Comparison of ENCODE assay signal across 1 cellular context in the genomic region with DNA sequence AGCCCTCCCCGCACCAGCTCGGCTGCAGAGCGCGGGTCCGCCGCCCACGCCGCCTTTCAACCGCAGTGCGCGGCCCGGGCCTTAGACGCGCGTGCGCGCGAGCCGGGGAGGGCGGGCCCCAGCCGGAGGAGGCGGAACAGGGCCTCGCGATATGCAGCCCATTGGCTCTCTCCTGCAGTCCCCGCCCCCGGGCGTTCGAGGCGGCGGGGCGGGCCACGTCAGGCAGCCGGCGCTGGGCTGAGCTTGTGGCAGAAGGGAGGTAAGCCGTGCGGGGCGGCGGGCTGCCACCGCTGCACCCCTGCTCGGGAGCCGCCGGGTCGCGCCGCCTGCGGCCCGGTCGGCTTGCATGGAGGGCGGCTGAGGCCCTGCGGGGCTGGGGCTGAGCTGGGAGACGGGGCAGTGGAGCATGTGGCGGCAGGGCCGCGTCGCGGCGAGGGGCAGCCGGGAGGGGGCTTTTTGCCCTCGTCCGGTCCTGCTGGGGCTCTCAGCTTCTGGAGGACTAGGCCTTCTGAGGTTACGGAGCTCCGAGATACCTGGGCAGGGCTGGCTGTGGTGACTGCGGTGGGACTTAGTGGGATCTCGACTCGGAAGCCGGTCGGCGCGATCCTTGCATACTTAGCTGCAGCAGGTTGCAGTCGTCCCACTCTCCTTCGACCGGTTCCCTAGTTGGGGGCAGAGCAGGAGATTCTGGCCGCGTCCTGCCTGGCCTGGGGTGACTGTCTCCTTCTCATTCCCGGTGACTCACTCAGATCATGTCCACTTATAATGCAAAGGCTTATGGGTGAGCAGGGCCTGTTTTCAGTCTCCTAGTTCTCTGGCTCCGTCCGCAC.
A peak's percentile ranks its signal among the peaks of the same experiment; 100 is the strongest.
TF ChIP-seq lines count a peak whose summit lies in the region.

A gene with protein sequence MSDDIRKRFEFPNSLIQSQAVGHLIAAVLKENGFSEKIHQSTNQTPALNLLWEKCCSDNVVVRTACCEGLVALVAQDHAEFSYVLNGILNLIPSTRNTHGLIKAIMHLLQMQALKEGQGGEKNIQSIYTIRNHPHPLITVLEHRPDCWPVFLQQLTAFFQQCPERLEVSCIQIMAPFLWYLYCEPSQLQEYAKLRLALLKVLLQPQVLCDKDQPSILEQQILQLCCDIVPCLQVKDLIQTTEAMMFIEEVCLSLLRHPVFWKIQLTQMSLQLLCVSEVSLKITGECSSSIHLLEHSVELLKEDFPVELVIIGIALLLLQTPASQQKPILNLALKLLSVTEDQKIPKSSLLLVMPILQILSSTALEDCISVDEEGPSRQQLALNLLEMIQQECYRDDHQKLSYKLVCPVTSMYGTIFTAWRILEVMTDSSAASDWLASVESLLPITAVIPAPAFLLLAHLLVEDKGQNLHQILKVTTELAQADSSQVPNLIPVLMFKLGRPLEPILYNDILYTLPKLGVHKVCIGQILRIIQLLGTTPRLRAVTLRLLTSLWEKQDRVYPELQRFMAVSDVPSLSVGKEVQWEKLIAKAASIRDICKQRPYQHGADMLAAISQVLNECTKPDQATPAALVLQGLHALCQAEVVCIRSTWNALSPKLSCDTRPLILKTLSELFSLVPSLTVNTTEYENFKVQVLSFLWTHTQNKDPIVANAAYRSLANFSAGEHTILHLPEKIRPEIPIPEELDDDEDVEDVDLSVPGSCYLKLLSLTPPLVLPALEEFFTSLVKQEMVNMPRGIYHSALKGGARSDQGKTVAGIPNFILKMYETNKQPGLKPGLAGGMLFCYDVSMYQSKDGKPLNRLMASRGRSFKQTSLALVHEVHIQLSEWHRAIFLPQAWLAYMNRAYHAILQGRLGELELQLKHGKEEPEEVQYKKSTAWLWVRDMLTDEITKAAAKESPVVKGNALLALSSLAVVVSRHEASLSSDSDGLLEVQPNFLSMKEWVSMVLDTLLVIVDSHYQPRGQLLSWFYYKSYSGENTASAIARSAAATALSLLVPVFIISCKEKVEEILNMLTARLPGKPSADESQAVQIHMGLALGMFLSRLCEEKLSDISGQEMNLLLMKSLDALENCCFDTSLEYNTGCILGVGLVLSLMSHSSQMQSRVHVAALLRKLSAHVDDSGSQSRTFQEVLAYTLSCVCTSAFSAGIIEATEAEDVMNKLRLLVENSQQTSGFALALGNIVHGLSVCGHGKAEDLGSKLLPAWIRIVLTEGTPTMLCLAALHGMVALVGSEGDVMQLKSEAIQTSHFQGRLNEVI (N-terminal part only) (plus strand): TSS at position 225 of the 830 bp plus-strand sequence. CDS start 31,095 bp downstream, outside the sequence.

TF ChIP-seq in K562, 482 proteins besides CTCF, POLR2A, EP300 and RAD21 (continued from another document):
- TF ChIP-seq PHF20 (IDR thresholded peaks at IDR 0.05; ENCODE audit: partially characterized antibody) (no peak), GABPA (tag; conservative IDR thresholded peaks at IDR 0.05; ENCODE audit: low read depth) (no peak), ZNF668 (CRISPR knock-in tag; IDR thresholded peaks at IDR 0.05) (no peak), CCNT2 (IDR thresholded peaks at IDR 0.05; ENCODE audit: borderline replicate concordance, extremely low read depth, insufficient read length, low read depth, low read length) (peak; percentile 56), KDM2B (CRISPR knock-in tag; IDR thresholded peaks at IDR 0.05) (no peak), DIDO1 (tag; IDR thresholded peaks at IDR 0.05; ENCODE audit: low read depth) (no peak), ZNF212 (CRISPR knock-in tag; IDR thresholded peaks at IDR 0.05) (no peak), TEAD2 (tag; IDR thresholded peaks at IDR 0.05) (no peak), EP400 (IDR thresholded peaks at IDR 0.05) (no peak), SAP30 (IDR thresholded peaks at IDR 0.05; ENCODE audit: borderline replicate concordance, insufficient read depth, low read depth, low read length, poor library complexity, severe bottlenecking) (peak; percentile 51), ZNF165 (CRISPR knock-in tag; IDR thresholded peaks at IDR 0.05; ENCODE audit: borderline replicate concordance) (no peak), HNRNPK (IDR thresholded peaks at IDR 0.05; ENCODE audit: low read depth, low read length, poor library complexity, severe bottlenecking) (no peak), MAFF (IDR thresholded peaks at IDR 0.05; ENCODE audit: low read length) (no peak), MECOM (CRISPR knock-in tag; IDR thresholded peaks at IDR 0.05) (no peak), ZNF174 (CRISPR knock-in tag; IDR thresholded peaks at IDR 0.05) (no peak), MED1 (CRISPR knock-in tag; IDR thresholded peaks at IDR 0.05; ENCODE audit: borderline replicate concordance) (no peak), EGR1 (conservative IDR thresholded peaks at IDR 0.05) (peak; percentile 89), ZNF695 (CRISPR knock-in tag; IDR thresholded peaks at IDR 0.05) (no peak), ZKSCAN8 (CRISPR knock-in tag; IDR thresholded peaks at IDR 0.05) (no peak), SMC3 (conservative IDR thresholded peaks at IDR 0.05; ENCODE audit: insufficient read depth, low read depth, low read length) (no peak), ZNF445 (CRISPR knock-in tag; IDR thresholded peaks at IDR 0.05; ENCODE audit: low read depth) (no peak)
- TF ChIP-seq, protein P1, sequence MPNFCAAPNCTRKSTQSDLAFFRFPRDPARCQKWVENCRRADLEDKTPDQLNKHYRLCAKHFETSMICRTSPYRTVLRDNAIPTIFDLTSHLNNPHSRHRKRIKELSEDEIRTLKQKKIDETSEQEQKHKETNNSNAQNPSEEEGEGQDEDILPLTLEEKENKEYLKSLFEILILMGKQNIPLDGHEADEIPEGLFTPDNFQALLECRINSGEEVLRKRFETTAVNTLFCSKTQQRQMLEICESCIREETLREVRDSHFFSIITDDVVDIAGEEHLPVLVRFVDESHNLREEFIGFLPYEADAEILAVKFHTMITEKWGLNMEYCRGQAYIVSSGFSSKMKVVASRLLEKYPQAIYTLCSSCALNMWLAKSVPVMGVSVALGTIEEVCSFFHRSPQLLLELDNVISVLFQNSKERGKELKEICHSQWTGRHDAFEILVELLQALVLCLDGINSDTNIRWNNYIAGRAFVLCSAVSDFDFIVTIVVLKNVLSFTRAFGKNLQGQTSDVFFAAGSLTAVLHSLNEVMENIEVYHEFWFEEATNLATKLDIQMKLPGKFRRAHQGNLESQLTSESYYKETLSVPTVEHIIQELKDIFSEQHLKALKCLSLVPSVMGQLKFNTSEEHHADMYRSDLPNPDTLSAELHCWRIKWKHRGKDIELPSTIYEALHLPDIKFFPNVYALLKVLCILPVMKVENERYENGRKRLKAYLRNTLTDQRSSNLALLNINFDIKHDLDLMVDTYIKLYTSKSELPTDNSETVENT (CRISPR knock-in tag; IDR thresholded peaks at IDR 0.05) = no peak; the same call in 1 of the 2 replicates
- TF ChIP-seq, protein P2, sequence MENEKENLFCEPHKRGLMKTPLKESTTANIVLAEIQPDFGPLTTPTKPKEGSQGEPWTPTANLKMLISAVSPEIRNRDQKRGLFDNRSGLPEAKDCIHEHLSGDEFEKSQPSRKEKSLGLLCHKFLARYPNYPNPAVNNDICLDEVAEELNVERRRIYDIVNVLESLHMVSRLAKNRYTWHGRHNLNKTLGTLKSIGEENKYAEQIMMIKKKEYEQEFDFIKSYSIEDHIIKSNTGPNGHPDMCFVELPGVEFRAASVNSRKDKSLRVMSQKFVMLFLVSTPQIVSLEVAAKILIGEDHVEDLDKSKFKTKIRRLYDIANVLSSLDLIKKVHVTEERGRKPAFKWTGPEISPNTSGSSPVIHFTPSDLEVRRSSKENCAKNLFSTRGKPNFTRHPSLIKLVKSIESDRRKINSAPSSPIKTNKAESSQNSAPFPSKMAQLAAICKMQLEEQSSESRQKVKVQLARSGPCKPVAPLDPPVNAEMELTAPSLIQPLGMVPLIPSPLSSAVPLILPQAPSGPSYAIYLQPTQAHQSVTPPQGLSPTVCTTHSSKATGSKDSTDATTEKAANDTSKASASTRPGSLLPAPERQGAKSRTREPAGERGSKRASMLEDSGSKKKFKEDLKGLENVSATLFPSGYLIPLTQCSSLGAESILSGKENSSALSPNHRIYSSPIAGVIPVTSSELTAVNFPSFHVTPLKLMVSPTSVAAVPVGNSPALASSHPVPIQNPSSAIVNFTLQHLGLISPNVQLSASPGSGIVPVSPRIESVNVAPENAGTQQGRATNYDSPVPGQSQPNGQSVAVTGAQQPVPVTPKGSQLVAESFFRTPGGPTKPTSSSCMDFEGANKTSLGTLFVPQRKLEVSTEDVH (IDR thresholded peaks at IDR 0.05; ENCODE audit: low read depth, partially characterized antibody) = no peak
- TF ChIP-seq, protein P3, sequence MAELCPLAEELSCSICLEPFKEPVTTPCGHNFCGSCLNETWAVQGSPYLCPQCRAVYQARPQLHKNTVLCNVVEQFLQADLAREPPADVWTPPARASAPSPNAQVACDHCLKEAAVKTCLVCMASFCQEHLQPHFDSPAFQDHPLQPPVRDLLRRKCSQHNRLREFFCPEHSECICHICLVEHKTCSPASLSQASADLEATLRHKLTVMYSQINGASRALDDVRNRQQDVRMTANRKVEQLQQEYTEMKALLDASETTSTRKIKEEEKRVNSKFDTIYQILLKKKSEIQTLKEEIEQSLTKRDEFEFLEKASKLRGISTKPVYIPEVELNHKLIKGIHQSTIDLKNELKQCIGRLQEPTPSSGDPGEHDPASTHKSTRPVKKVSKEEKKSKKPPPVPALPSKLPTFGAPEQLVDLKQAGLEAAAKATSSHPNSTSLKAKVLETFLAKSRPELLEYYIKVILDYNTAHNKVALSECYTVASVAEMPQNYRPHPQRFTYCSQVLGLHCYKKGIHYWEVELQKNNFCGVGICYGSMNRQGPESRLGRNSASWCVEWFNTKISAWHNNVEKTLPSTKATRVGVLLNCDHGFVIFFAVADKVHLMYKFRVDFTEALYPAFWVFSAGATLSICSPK (IDR thresholded peaks at IDR 0.05; ENCODE audit: borderline replicate concordance) = no peak
- TF ChIP-seq, protein P4, sequence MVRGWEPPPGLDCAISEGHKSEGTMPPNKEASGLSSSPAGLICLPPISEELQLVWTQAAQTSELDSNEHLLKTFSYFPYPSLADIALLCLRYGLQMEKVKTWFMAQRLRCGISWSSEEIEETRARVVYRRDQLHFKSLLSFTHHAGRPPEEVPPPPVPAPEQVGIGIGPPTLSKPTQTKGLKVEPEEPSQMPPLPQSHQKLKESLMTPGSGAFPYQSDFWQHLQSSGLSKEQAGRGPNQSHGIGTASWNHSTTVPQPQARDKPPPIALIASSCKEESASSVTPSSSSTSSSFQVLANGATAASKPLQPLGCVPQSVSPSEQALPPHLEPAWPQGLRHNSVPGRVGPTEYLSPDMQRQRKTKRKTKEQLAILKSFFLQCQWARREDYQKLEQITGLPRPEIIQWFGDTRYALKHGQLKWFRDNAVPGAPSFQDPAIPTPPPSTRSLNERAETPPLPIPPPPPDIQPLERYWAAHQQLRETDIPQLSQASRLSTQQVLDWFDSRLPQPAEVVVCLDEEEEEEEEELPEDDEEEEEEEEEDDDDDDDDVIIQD (CRISPR knock-in tag; IDR thresholded peaks at IDR 0.05) = no peak
TF ChIP-seq in K562: peak in this region for 52.
